Comparison of ENCODE assay signal across 7 cellular contexts in genomic region chr5:163259495-163259894, GRCh38.
"Had no signal": no experiment of that assay in that cellular context is flagged by ENCODE, and none has a peak within 500 bp of the region (broad histone marks: within the 10 kb centered on the region; RNA-seq: fewer than 3 reads in every experiment).

No MANE protein-coding gene starts in this region.

- DNase-seq: GM23248, HFFc6, IMR-90, KG1 had no signal

- H3K4me3 ChIP-seq: GM23248, HAP-1, K562 had no signal

- H3K27ac Mint-ChIP-seq: HFFc6 had no signal

- H3K27ac ChIP-seq: GM23248 had no signal

- H3K36me3 ChIP-seq: HAP-1 had no signal

- H3K4me1 ChIP-seq: HAP-1 had no signal

- H2AFZ ChIP-seq: GM23248 had no signal

- ATAC-seq: HCT116, K562 had no signal

- H3K4me3 Mint-ChIP-seq: HFFc6 had no signal
